Comparison of ENCODE assay signal across 22 cellular contexts in genomic region chr14:97788846-97789528, GRCh38.
A peak's percentile ranks its signal among the peaks of the same experiment; 100 is the strongest.
DNase-seq lines count a peak whose midpoint lies in the region; ATAC-seq, FAIRE-seq and TF ChIP-seq lines count a peak whose summit lies in the region.
"Had no signal": no experiment of that assay in that cellular context is flagged by ENCODE, and none has a peak within 500 bp of the region (broad histone marks: within the 10 kb centered on the region; RNA-seq: fewer than 3 reads in every experiment).

No MANE protein-coding gene starts in this region.

- H3K4me1 Mint-ChIP-seq in activated CD4-positive, alpha-beta T cell treated with anti-CD3 and anti-CD28 coated beads for 36 hours = peaks cover 17% of the 10 kb centered on the region
- H3K4me1 Mint-ChIP-seq: B cell had no signal

- H3K36me3 ChIP-seq in H1 (ENCODE audit: control insufficient read depth in 2 of 4, insufficient read depth in 4 of 4, low read length in 3 of 4) = no peaks in the 10 kb centered on the region
- no peaks in the 10 kb centered on the region for H3K36me3 ChIP-seq in hepatocyte (replicated peaks; ENCODE audit: insufficient read depth, low read depth)

- H2BK12ac ChIP-seq in H1 (ENCODE audit: low read depth, low read length) = no peak overlapping the region

- H3K9me3 Mint-ChIP-seq in activated CD4-positive, alpha-beta T cell treated with anti-CD3 and anti-CD28 coated beads for 36 hours (ENCODE audit: low read depth) = no peaks in the 10 kb centered on the region

- H3K27me3 Mint-ChIP-seq in activated CD4-positive, alpha-beta T cell treated with anti-CD3 and anti-CD28 coated beads for 36 hours = no peaks in the 10 kb centered on the region
- H3K27me3 Mint-ChIP-seq: B cell had no signal

- no peak overlapping the region for H2BK120ac ChIP-seq in H1 (replicated peaks; ENCODE audit: low read depth, low read length)

- H3K79me1 ChIP-seq in H1 (ENCODE audit: low read depth, low read length) = no peaks in the 10 kb centered on the region

- no peaks in the 10 kb centered on the region for H3K36me3 Mint-ChIP-seq in activated CD4-positive, alpha-beta T cell treated with anti-CD3 and anti-CD28 coated beads for 36 hours (ENCODE audit: low read depth)

- H3K27me3 ChIP-seq in H1 (replicated peaks in 1 of 4; ENCODE audit: control insufficient read depth in 3 of 4, extremely low read depth in 1 of 4, insufficient read depth in 3 of 4, low read length in 3 of 4) (no peaks in the 10 kb centered on the region), hepatocyte (no peaks in the 10 kb centered on the region)

- H3K9me3 ChIP-seq in H1 (ENCODE audit: insufficient read depth in 2 of 2, low read depth in 1 of 2, low read length in 1 of 2) (peaks cover 0 to 4% of the 10 kb centered on the region in 2 experiments; a peak in 1 of 4 replicates), hepatocyte (ENCODE audit: low read depth) (peaks cover 3% of the 10 kb centered on the region)

- H2BK20ac ChIP-seq in H1 (ENCODE audit: low read length) = no peak overlapping the region

- H3K23ac ChIP-seq in H1 (ENCODE audit: insufficient read length) = no peak overlapping the region

- H4K8ac ChIP-seq in H1 (ENCODE audit: extremely low read depth, insufficient read depth, low read length) = no peak overlapping the region

- no peak overlapping the region for H2AK5ac ChIP-seq in H1 (ENCODE audit: low read depth, low read length)

- no peak for DNase-seq in activated CD4-positive, alpha-beta T cell treated with anti-CD3 and anti-CD28 coated beads for 36 hours
- no peak for DNase-seq in activated CD4-positive, alpha-beta T cell treated with anti-CD3 and anti-CD28 coated beads for 48 hours
- DNase-seq in GM12865 (ENCODE audit: low read depth) = peak; percentile 16
- no peak for DNase-seq in H1 (ENCODE audit: low read depth in 1 of 2, low spot score in 2 of 2)
- no peak for DNase-seq in medulla oblongata (ENCODE audit: extremely low spot score)
- DNase-seq in hepatocyte (ENCODE audit: low spot score) = no peak
- DNase-seq: COR-L47, DMS153, H9, MV-4-11, NCI-H1694 treated with DMSO at 0.1 percent for 48 hours, NCI-H2107, NCI-H226, NCI-H524, RPMI8226, SHP77 treated with DMSO at 0.1 percent for 48 hours had no signal

- no peaks in the 10 kb centered on the region for H3K9me2 ChIP-seq in hepatocyte (replicated peaks; ENCODE audit: insufficient read depth)

- intact Hi-C loops in activated CD4-positive, alpha-beta T cell treated with anti-CD3 and anti-CD28 coated beads for 36 hours (cut with DNase I, micrococcal nuclease) = no loop called here

- WGBS in H1 (ENCODE audit: extremely low coverage in 1 of 2, insufficient coverage in 1 of 2, insufficient read length in 1 of 2, insufficient replicate concordance in 2 of 2, low coverage in 1 of 2, low lambda C conversion rate in 2 of 2, missing lambda C conversion rate in 1 of 2), 2 experiments = 92% methylated on average over 7 of the region's 7 CpGs; no CpG with 5 or more reads in 1 of the 2 experiments
- 96% methylated on average over 7 of the region's 7 CpGs for WGBS in hepatocyte (ENCODE audit: low lambda C conversion rate, missing lambda C conversion rate)

- H3K79me2 ChIP-seq in H1 (ENCODE audit: control insufficient read depth in 1 of 2, insufficient read depth in 2 of 2, low read length in 2 of 2) (no peaks in the 10 kb centered on the region), hepatocyte (no peaks in the 10 kb centered on the region)

- H3K14ac ChIP-seq in H1 (ENCODE audit: insufficient read length) = no peak overlapping the region

- CTCF ChIA-PET in activated CD4-positive, alpha-beta T cell treated with anti-CD3 and anti-CD28 coated beads for 36 hours (lab: Charles Lee) = no interaction called here
- CTCF ChIA-PET in H1 (lab: Charles Lee; ENCODE audit: partially characterized antibody) = interaction anchor here (1.0 to 1.2 kb wide), 2 partner anchors 144 to 267 kb away, joined by 3 read pairs; no protein-coding TSS in a partner anchor

- H3K4me3 Mint-ChIP-seq in activated CD4-positive, alpha-beta T cell treated with anti-CD3 and anti-CD28 coated beads for 36 hours = no peak overlapping the region
- H3K4me3 Mint-ChIP-seq: B cell, H9 had no signal

- H3K4ac ChIP-seq in H1 (replicated peaks; ENCODE audit: insufficient read length, low read depth, low read length) = no peak overlapping the region

- TF ChIP-seq RAD21 in H1 (IDR thresholded peaks at IDR 0.05 in 1 of 2, conservative IDR thresholded peaks at IDR 0.05 in 1 of 2; ENCODE audit: low read depth in 2 of 2, low read length in 2 of 2) = no peak

- no peak overlapping the region for H4K91ac ChIP-seq in H1 (replicated peaks; ENCODE audit: insufficient read length, low read length)

- no peak for TF ChIP-seq EP300 in H1 (IDR thresholded peaks at IDR 0.05; ENCODE audit: borderline replicate concordance in 1 of 2, low read depth in 2 of 2, low read length in 2 of 2)

- no peaks in the 10 kb centered on the region for H3K23me2 ChIP-seq in H1 (ENCODE audit: low read depth, low read length)

- no peak overlapping the region for H2BK15ac ChIP-seq in H1 (ENCODE audit: low read length)

- H3K4me2 ChIP-seq in H1 (ENCODE audit: insufficient read depth in 1 of 2, low read depth in 2 of 2, low read length in 2 of 2) (no peak overlapping the region), hepatocyte (no peak overlapping the region)

- TF ChIP-seq CTCF in GM12865 (IDR thresholded peaks at IDR 0.05; ENCODE audit: insufficient read depth, low read depth, low read length, missing control alignments) (no peak), H1 (IDR thresholded peaks at IDR 0.05; ENCODE audit: control extremely low read depth in 1 of 3, insufficient read depth in 1 of 3, low read depth in 1 of 3, low read length in 3 of 3) (no peak), hepatocyte (IDR thresholded peaks at IDR 0.05; ENCODE audit: poor library complexity) (no peak)

- TF ChIP-seq POLR2A in H1 (IDR thresholded peaks at IDR 0.05; ENCODE audit: control extremely low read depth in 1 of 2, low read depth in 2 of 2, low read length in 2 of 2) = no peak

- no peak overlapping the region for H4K5ac ChIP-seq in H1 (ENCODE audit: insufficient read length, low read depth, low read length)

- H3K56ac ChIP-seq in H1 (replicated peaks; ENCODE audit: insufficient read length, low read depth, low read length) = no peak overlapping the region

- H2BK5ac ChIP-seq in H1 (ENCODE audit: low read depth, low read length) = no peak overlapping the region

- H3K4me3 ChIP-seq in GM12865 (ENCODE audit: low read depth, low read length) (no peak overlapping the region), H1 (ENCODE audit: extremely low read depth in 1 of 4, insufficient read depth in 2 of 4, low read depth in 3 of 4, low read length in 4 of 4) (no peak overlapping the region), hepatocyte (no peak overlapping the region)
- H3K4me3 ChIP-seq: K562 had no signal

- no peaks in the 10 kb centered on the region for H3K4me1 ChIP-seq in H1 (replicated peaks in 1 of 4; ENCODE audit: control insufficient read depth in 3 of 4, insufficient read depth in 4 of 4, low read length in 3 of 4)
- no peaks in the 10 kb centered on the region for H3K4me1 ChIP-seq in hepatocyte (ENCODE audit: insufficient read depth)

- no peak overlapping the region for H3K18ac ChIP-seq in H1 (ENCODE audit: extremely low read depth, low read length)

- H2AFZ ChIP-seq in H1 (ENCODE audit: low read length) (0 out of 2 replicates have a peak overlapping the region, but pooled peaks have one; percentile 16), hepatocyte (no peak overlapping the region)

- no peak overlapping the region for H3K9ac ChIP-seq in H1 (replicated peaks in 1 of 4; ENCODE audit: extremely low read depth in 1 of 4, low read depth in 3 of 4, low read length in 3 of 4)

- no peaks in the 10 kb centered on the region for H4K20me1 ChIP-seq in H1 (replicated peaks in 1 of 2; ENCODE audit: control insufficient read depth in 1 of 2, insufficient read depth in 2 of 2, low read length in 2 of 2)
- no peaks in the 10 kb centered on the region for H4K20me1 ChIP-seq in hepatocyte (ENCODE audit: insufficient read depth, poor library complexity, severe bottlenecking)

- H3K27ac ChIP-seq in H1 (ENCODE audit: low read depth, low read length) (no peak overlapping the region), hepatocyte (no peak overlapping the region)

- no peak for FAIRE-seq in H1 (lab: Jason Lieb, UNC)
- FAIRE-seq: GM12892, GM18507, K562 had no signal

- POLR2A ChIA-PET in activated CD4-positive, alpha-beta T cell treated with anti-CD3 and anti-CD28 coated beads for 36 hours (lab: Charles Lee) = no interaction called here
- POLR2A ChIA-PET in H1 (lab: Charles Lee; ENCODE audit: partially characterized antibody) = no interaction called here

- ATAC-seq in activated CD4-positive, alpha-beta T cell treated with anti-CD3 and anti-CD28 coated beads for 36 hours = peak; percentile 42
- ATAC-seq in HG03354 (IDR thresholded peaks at IDR 0.05; ENCODE audit: poor library complexity, severe bottlenecking, unreplicated experiment) = peak; percentile 31
- ATAC-seq: K562, SK-N-SH treated with all-trans-retinoic acid at 6 μM for 48 hours had no signal

- no peak overlapping the region for H3K27ac Mint-ChIP-seq in activated CD4-positive, alpha-beta T cell treated with anti-CD3 and anti-CD28 coated beads for 36 hours
- H3K27ac Mint-ChIP-seq: B cell, H9 had no signal

TF ChIP-seq in H1, 55 proteins besides CTCF, POLR2A, EP300 and RAD21 (continues in another document):
- no peak for TF ChIP-seq SP1 (IDR thresholded peaks at IDR 0.05; ENCODE audit: low read depth, low read length)
- TF ChIP-seq, protein P1, sequence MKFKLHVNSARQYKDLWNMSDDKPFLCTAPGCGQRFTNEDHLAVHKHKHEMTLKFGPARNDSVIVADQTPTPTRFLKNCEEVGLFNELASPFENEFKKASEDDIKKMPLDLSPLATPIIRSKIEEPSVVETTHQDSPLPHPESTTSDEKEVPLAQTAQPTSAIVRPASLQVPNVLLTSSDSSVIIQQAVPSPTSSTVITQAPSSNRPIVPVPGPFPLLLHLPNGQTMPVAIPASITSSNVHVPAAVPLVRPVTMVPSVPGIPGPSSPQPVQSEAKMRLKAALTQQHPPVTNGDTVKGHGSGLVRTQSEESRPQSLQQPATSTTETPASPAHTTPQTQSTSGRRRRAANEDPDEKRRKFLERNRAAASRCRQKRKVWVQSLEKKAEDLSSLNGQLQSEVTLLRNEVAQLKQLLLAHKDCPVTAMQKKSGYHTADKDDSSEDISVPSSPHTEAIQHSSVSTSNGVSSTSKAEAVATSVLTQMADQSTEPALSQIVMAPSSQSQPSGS (IDR thresholded peaks at IDR 0.05; ENCODE audit: low read length) = no peak
